In the genomic region with DNA sequence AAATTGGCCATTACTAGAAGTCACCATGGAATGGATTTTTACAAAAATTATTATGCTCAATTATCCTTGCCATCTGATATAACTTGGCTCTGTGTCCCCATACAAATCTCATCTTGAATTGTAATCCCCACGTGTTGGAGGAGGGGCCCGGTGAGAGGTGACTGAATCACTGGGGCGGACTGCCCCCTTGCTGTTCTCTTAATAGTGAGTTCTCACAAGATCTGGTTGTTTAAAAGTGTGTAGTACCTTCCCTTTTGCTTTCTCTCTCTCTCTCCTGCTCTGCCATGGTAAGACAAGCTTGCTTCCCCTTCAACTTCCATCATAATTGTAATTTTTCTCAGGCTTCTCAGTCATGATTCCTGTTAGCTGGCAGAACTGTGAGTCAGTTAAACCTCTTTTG, we compare ENCODE assay signal across 2 cellular contexts.
TF ChIP-seq lines count a peak whose summit lies in the region.

No MANE protein-coding gene starts in this region.

TF ChIP-seq in SK-N-SH treated with all-trans-retinoic acid at 6 μM for 48 hours, 23 proteins besides CTCF, POLR2A, EP300 and RAD21 (continued from another document):
- no peak for TF ChIP-seq ZFP3 (CRISPR knock-in tag; IDR thresholded peaks at IDR 0.05)
- TF ChIP-seq, protein P1, sequence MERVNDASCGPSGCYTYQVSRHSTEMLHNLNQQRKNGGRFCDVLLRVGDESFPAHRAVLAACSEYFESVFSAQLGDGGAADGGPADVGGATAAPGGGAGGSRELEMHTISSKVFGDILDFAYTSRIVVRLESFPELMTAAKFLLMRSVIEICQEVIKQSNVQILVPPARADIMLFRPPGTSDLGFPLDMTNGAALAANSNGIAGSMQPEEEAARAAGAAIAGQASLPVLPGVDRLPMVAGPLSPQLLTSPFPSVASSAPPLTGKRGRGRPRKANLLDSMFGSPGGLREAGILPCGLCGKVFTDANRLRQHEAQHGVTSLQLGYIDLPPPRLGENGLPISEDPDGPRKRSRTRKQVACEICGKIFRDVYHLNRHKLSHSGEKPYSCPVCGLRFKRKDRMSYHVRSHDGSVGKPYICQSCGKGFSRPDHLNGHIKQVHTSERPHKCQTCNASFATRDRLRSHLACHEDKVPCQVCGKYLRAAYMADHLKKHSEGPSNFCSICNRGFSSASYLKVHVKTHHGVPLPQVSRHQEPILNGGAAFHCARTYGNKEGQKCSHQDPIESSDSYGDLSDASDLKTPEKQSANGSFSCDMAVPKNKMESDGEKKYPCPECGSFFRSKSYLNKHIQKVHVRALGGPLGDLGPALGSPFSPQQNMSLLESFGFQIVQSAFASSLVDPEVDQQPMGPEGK (CRISPR knock-in tag; IDR thresholded peaks at IDR 0.05; ENCODE audit: borderline replicate concordance): no peak
- no peak for TF ChIP-seq ZNF70 (CRISPR knock-in tag; IDR thresholded peaks at IDR 0.05)
- TF ChIP-seq ZNF8 (CRISPR knock-in tag; IDR thresholded peaks at IDR 0.05): no peak
- TF ChIP-seq ZC3H10 (CRISPR knock-in tag; IDR thresholded peaks at IDR 0.05): no peak
- TF ChIP-seq ZNF565 (CRISPR knock-in tag; conservative IDR thresholded peaks at IDR 0.05; ENCODE audit: low read depth): no peak
- TF ChIP-seq TOX (CRISPR knock-in tag; IDR thresholded peaks at IDR 0.05; ENCODE audit: borderline replicate concordance): no peak
- no peak for TF ChIP-seq GLIS3 (CRISPR knock-in tag; IDR thresholded peaks at IDR 0.05)
- no peak for TF ChIP-seq OSR1 (CRISPR knock-in tag; IDR thresholded peaks at IDR 0.05)
- TF ChIP-seq ZFP30 (CRISPR knock-in tag; IDR thresholded peaks at IDR 0.05): no peak
- TF ChIP-seq, protein P2, sequence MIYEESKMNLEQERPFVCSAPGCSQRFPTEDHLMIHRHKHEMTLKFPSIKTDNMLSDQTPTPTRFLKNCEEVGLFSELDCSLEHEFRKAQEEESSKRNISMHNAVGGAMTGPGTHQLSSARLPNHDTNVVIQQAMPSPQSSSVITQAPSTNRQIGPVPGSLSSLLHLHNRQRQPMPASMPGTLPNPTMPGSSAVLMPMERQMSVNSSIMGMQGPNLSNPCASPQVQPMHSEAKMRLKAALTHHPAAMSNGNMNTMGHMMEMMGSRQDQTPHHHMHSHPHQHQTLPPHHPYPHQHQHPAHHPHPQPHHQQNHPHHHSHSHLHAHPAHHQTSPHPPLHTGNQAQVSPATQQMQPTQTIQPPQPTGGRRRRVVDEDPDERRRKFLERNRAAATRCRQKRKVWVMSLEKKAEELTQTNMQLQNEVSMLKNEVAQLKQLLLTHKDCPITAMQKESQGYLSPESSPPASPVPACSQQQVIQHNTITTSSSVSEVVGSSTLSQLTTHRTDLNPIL (CRISPR knock-in tag; IDR thresholded peaks at IDR 0.05; ENCODE audit: low read depth): no peak

TF ChIP-seq in HepG2, 621 proteins besides CTCF, POLR2A, EP300 and RAD21:
- TF ChIP-seq, protein P3, sequence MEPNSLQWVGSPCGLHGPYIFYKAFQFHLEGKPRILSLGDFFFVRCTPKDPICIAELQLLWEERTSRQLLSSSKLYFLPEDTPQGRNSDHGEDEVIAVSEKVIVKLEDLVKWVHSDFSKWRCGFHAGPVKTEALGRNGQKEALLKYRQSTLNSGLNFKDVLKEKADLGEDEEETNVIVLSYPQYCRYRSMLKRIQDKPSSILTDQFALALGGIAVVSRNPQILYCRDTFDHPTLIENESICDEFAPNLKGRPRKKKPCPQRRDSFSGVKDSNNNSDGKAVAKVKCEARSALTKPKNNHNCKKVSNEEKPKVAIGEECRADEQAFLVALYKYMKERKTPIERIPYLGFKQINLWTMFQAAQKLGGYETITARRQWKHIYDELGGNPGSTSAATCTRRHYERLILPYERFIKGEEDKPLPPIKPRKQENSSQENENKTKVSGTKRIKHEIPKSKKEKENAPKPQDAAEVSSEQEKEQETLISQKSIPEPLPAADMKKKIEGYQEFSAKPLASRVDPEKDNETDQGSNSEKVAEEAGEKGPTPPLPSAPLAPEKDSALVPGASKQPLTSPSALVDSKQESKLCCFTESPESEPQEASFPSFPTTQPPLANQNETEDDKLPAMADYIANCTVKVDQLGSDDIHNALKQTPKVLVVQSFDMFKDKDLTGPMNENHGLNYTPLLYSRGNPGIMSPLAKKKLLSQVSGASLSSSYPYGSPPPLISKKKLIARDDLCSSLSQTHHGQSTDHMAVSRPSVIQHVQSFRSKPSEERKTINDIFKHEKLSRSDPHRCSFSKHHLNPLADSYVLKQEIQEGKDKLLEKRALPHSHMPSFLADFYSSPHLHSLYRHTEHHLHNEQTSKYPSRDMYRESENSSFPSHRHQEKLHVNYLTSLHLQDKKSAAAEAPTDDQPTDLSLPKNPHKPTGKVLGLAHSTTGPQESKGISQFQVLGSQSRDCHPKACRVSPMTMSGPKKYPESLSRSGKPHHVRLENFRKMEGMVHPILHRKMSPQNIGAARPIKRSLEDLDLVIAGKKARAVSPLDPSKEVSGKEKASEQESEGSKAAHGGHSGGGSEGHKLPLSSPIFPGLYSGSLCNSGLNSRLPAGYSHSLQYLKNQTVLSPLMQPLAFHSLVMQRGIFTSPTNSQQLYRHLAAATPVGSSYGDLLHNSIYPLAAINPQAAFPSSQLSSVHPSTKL (CRISPR knock-in tag; IDR thresholded peaks at IDR 0.05): no peak
- TF ChIP-seq HNF4A (CRISPR knock-in tag; IDR thresholded peaks at IDR 0.05) (no peak), KDM1A (CRISPR knock-in tag; IDR thresholded peaks at IDR 0.05) (no peak), MYNN (CRISPR knock-in tag; IDR thresholded peaks at IDR 0.05; ENCODE audit: low read depth) (no peak), ZNF670 (CRISPR knock-in tag; IDR thresholded peaks at IDR 0.05; ENCODE audit: borderline replicate concordance) (no peak), ARHGAP35 (CRISPR knock-in tag; IDR thresholded peaks at IDR 0.05; ENCODE audit: borderline replicate concordance) (no peak), NFKB2 (CRISPR knock-in tag; IDR thresholded peaks at IDR 0.05; ENCODE audit: borderline replicate concordance) (no peak), ZNF317 (CRISPR knock-in tag; IDR thresholded peaks at IDR 0.05) (no peak), KLF16 (CRISPR knock-in tag; IDR thresholded peaks at IDR 0.05) (no peak), RAD51 (IDR thresholded peaks at IDR 0.05; ENCODE audit: borderline replicate concordance) (no peak), TCF7 (IDR thresholded peaks at IDR 0.05; ENCODE audit: low read depth) (no peak), EED (CRISPR knock-in tag; IDR thresholded peaks at IDR 0.05) (no peak)
- TF ChIP-seq, protein P4, sequence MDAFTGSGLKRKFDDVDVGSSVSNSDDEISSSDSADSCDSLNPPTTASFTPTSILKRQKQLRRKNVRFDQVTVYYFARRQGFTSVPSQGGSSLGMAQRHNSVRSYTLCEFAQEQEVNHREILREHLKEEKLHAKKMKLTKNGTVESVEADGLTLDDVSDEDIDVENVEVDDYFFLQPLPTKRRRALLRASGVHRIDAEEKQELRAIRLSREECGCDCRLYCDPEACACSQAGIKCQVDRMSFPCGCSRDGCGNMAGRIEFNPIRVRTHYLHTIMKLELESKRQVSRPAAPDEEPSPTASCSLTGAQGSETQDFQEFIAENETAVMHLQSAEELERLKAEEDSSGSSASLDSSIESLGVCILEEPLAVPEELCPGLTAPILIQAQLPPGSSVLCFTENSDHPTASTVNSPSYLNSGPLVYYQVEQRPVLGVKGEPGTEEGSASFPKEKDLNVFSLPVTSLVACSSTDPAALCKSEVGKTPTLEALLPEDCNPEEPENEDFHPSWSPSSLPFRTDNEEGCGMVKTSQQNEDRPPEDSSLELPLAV (CRISPR knock-in tag; conservative IDR thresholded peaks at IDR 0.05; ENCODE audit: low read depth): no peak
- TF ChIP-seq, protein P5, sequence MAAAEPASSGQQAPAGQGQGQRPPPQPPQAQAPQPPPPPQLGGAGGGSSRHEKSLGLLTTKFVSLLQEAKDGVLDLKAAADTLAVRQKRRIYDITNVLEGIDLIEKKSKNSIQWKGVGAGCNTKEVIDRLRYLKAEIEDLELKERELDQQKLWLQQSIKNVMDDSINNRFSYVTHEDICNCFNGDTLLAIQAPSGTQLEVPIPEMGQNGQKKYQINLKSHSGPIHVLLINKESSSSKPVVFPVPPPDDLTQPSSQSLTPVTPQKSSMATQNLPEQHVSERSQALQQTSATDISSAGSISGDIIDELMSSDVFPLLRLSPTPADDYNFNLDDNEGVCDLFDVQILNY (CRISPR knock-in tag; conservative IDR thresholded peaks at IDR 0.05): no peak
- TF ChIP-seq, protein P6, sequence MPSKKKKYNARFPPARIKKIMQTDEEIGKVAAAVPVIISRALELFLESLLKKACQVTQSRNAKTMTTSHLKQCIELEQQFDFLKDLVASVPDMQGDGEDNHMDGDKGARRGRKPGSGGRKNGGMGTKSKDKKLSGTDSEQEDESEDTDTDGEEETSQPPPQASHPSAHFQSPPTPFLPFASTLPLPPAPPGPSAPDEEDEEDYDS (CRISPR knock-in tag; IDR thresholded peaks at IDR 0.05): no peak
- TF ChIP-seq, protein P7, sequence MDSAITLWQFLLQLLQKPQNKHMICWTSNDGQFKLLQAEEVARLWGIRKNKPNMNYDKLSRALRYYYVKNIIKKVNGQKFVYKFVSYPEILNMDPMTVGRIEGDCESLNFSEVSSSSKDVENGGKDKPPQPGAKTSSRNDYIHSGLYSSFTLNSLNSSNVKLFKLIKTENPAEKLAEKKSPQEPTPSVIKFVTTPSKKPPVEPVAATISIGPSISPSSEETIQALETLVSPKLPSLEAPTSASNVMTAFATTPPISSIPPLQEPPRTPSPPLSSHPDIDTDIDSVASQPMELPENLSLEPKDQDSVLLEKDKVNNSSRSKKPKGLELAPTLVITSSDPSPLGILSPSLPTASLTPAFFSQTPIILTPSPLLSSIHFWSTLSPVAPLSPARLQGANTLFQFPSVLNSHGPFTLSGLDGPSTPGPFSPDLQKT (CRISPR knock-in tag; IDR thresholded peaks at IDR 0.05; ENCODE audit: borderline replicate concordance): no peak
- TF ChIP-seq, protein P8, sequence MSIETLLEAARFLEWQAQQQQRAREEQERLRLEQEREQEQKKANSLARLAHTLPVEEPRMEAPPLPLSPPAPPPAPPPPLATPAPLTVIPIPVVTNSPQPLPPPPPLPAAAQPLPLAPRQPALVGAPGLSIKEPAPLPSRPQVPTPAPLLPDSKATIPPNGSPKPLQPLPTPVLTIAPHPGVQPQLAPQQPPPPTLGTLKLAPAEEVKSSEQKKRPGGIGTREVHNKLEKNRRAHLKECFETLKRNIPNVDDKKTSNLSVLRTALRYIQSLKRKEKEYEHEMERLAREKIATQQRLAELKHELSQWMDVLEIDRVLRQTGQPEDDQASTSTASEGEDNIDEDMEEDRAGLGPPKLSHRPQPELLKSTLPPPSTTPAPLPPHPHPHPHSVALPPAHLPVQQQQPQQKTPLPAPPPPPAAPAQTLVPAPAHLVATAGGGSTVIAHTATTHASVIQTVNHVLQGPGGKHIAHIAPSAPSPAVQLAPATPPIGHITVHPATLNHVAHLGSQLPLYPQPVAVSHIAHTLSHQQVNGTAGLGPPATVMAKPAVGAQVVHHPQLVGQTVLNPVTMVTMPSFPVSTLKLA (IDR thresholded peaks at IDR 0.05): no peak
- TF ChIP-seq, protein P9, sequence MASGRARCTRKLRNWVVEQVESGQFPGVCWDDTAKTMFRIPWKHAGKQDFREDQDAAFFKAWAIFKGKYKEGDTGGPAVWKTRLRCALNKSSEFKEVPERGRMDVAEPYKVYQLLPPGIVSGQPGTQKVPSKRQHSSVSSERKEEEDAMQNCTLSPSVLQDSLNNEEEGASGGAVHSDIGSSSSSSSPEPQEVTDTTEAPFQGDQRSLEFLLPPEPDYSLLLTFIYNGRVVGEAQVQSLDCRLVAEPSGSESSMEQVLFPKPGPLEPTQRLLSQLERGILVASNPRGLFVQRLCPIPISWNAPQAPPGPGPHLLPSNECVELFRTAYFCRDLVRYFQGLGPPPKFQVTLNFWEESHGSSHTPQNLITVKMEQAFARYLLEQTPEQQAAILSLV (CRISPR knock-in tag; IDR thresholded peaks at IDR 0.05; ENCODE audit: borderline replicate concordance): no peak
